ENCODE assay signal across 11 cellular contexts in genomic region chr3:129651316-129652202, GRCh38. TPM values are rescaled to one million over a fixed set of nuclear protein-coding genes. Genes with fewer than 3 reads are reported as not detected.
DNase-seq lines count a peak whose midpoint lies in the region; ATAC-seq and TF ChIP-seq lines count a peak whose summit lies in the region.
"Had no signal": no experiment of that assay in that cellular context is flagged by ENCODE, and none has a peak within 500 bp of the region (broad histone marks: within the 10 kb centered on the region; RNA-seq: fewer than 3 reads in every experiment).

No MANE protein-coding gene starts in this region.

- peaks cover 34% of the 10 kb centered on the region for H3K4me1 ChIP-seq in HAP-1
- H3K4me1 ChIP-seq in gastrocnemius medialis = peaks cover 38 to 46% of the 10 kb centered on the region in 2 donors
- H3K4me1 ChIP-seq in thyroid gland = peaks cover 17 to 31% of the 10 kb centered on the region in 2 donors

- no peak overlapping the region for H3K4me3 Mint-ChIP-seq in activated CD4-positive, alpha-beta T cell treated with anti-CD3 and anti-CD28 coated beads, Interleukin-2, amount 10 ng/mL, durations not matched to agents 24 days and 14 days
- H3K4me3 Mint-ChIP-seq: T-helper 1 cell treated with Interleukin-12 subunit alpha and Interleukin-12 subunit beta and Interleukin-4 antibody, amounts not matched to agents 30 μg/mL and 1 μg/mL, for 36 hours had no signal

- in situ Hi-C loops in HAP-1 (cut with MboI; ENCODE audit: low sequenced_read_pairs) (no loop called here), SK-MEL-5 (cut with HindIII; ENCODE audit: low pct_unique_long_range_greater_than_20kb, low sequenced_read_pairs) (no loop called here), gastrocnemius medialis (cut with MboI; ENCODE audit: low sequenced_read_pairs in 4 of 4) (loop anchor here (5.0 to 10.0 kb wide), 5 partner anchors 73 to 283 kb away; no protein-coding TSS in a partner anchor)

- TF ChIP-seq CTCF in gastrocnemius medialis (IDR thresholded peaks at IDR 0.05 in 4 of 5, conservative IDR thresholded peaks at IDR 0.05 in 1 of 5) (no peak), thyroid gland (IDR thresholded peaks at IDR 0.05) (no peak)

- H3K27me3 ChIP-seq in HAP-1 (ENCODE audit: low read depth) (no peaks in the 10 kb centered on the region), gastrocnemius medialis (no peaks in the 10 kb centered on the region), thyroid gland (no peaks in the 10 kb centered on the region)
- H3K27me3 ChIP-seq: cardiac muscle cell, neutrophil had no signal

- intact Hi-C loops in gastrocnemius medialis (cut with DNase I; ENCODE audit: low total_unique reads) (loop anchor here (1.0 to 5.0 kb wide), 3 partner anchors 174 to 281 kb away; partner anchors contain the start of gene TMCC1), thyroid gland (cut with DNase I) (loop anchor here (5.0 kb wide), 1 partner anchor 171 kb away; no protein-coding TSS in a partner anchor)
- intact Hi-C loops in activated CD4-positive, alpha-beta T cell treated with anti-CD3 and anti-CD28 coated beads, Interleukin-2, amount 10 ng/mL, durations not matched to agents 24 days and 14 days (cut with micrococcal nuclease) = no loop called here

- 89 to 92% methylated on average over 8 to 9 of the region's 9 CpGs for WGBS in thyroid gland, 2 donors

- peaks cover 7% of the 10 kb centered on the region for H3K27me3 Mint-ChIP-seq in activated CD4-positive, alpha-beta T cell treated with anti-CD3 and anti-CD28 coated beads, Interleukin-2, amount 10 ng/mL, durations not matched to agents 24 days and 14 days

- H3K9me3 ChIP-seq in HAP-1 (no peaks in the 10 kb centered on the region), gastrocnemius medialis (no peaks in the 10 kb centered on the region), thyroid gland (no peaks in the 10 kb centered on the region)
- H3K9me3 ChIP-seq: neutrophil had no signal

- no peak for TF ChIP-seq POLR2A in gastrocnemius medialis (IDR thresholded peaks at IDR 0.05)
- no peak for TF ChIP-seq POLR2A in thyroid gland (IDR thresholded peaks at IDR 0.05)

- H3K27ac Mint-ChIP-seq in activated CD4-positive, alpha-beta T cell treated with anti-CD3 and anti-CD28 coated beads, Interleukin-2, amount 10 ng/mL, durations not matched to agents 24 days and 14 days = no peak overlapping the region
- H3K27ac Mint-ChIP-seq: T-helper 1 cell treated with Interleukin-12 subunit alpha and Interleukin-12 subunit beta and Interleukin-4 antibody, amounts not matched to agents 30 μg/mL and 1 μg/mL, for 36 hours had no signal

- peaks cover 1% of the 10 kb centered on the region for H3K4me1 Mint-ChIP-seq in activated CD4-positive, alpha-beta T cell treated with anti-CD3 and anti-CD28 coated beads, Interleukin-2, amount 10 ng/mL, durations not matched to agents 24 days and 14 days

- peaks cover 2% of the 10 kb centered on the region for H3K36me3 Mint-ChIP-seq in activated CD4-positive, alpha-beta T cell treated with anti-CD3 and anti-CD28 coated beads, Interleukin-2, amount 10 ng/mL, durations not matched to agents 24 days and 14 days (ENCODE audit: low read depth)

- H3K36me3 ChIP-seq in HAP-1 (replicated peaks) (no peaks in the 10 kb centered on the region), gastrocnemius medialis (peaks cover 0 to 11% of the 10 kb centered on the region in 2 donors), thyroid gland (no peaks in the 10 kb centered on the region)
- H3K36me3 ChIP-seq: cardiac muscle cell had no signal

- H3K4me3 ChIP-seq in HAP-1 (no peak overlapping the region), gastrocnemius medialis (no peak overlapping the region), thyroid gland (replicated peaks in 1 of 3) (no peak overlapping the region)
- H3K4me3 ChIP-seq: cardiac muscle cell had no signal

- DNase-seq in HAP-1 (ENCODE audit: low spot score in 2 of 2) = peak; percentile 61 to 75
- peak; percentile 78 for DNase-seq in SK-MEL-5 (ENCODE audit: low read depth, low spot score)
- peak; percentile 44 for DNase-seq in fibroblast of the conjunctiva (ENCODE audit: low read depth)
- DNase-seq in gastrocnemius medialis = peak in 1 of 2 donors; percentile 27
- DNase-seq in GDM1 (lab: John Stamatoyannopoulos, UW) = no peak
- no peak for DNase-seq in thyroid gland
- DNase-seq in DMS153 treated with DMSO at 0.1 percent for 48 hours (lab: John Stamatoyannopoulos, UW; ENCODE audit: unreplicated experiment) = no peak
- no peak for DNase-seq in activated CD4-positive, alpha-beta T cell treated with anti-CD3 and anti-CD28 coated beads, Interleukin-2, amount 10 ng/mL, durations not matched to agents 24 days and 14 days

- H3K9me3 Mint-ChIP-seq in activated CD4-positive, alpha-beta T cell treated with anti-CD3 and anti-CD28 coated beads, Interleukin-2, amount 10 ng/mL, durations not matched to agents 24 days and 14 days = no peaks in the 10 kb centered on the region
- H3K9me3 Mint-ChIP-seq: T-helper 1 cell treated with Interleukin-12 subunit alpha and Interleukin-12 subunit beta and Interleukin-4 antibody, amounts not matched to agents 30 μg/mL and 1 μg/mL, for 36 hours had no signal

- ATAC-seq in gastrocnemius medialis = peak; percentile 13 to 30

- H3K27ac ChIP-seq in gastrocnemius medialis = peak overlapping the region; percentile 5 to 37 (median 14)
- no peak overlapping the region for H3K27ac ChIP-seq in thyroid gland
- H3K27ac ChIP-seq: cardiac muscle cell, neutrophil had no signal

RNA-seq across cellular contexts. Expression of gene PLXND1, which starts 45.1 kb away (rescaled TPM):
- 17.6 and 21.8 TPM in 2 replicates for total RNA-seq in SK-MEL-5 (2014; rRNA removed; shearing (Covaris generic))
- polyA plus RNA-seq in SK-MEL-5 (2015; cell fraction: cytosol; rRNA removed) = 35.7 and 43.2 TPM in 2 replicates
- polyA plus RNA-seq in SK-MEL-5 (2015; cell fraction: nucleus; rRNA removed) = 63.1 and 64.5 TPM in 2 replicates
- total RNA-seq in gastrocnemius medialis (10 to 100 TPM; 15.7 to 70.9 (median 19.9) TPM), thyroid gland (10 to 100 TPM; 50.7 to 69.8 (median 60.8) TPM)
- 1.6 and 1.7 TPM in 2 replicates for total RNA-seq in activated CD4-positive, alpha-beta T cell treated with anti-CD3 and anti-CD28 coated beads, Interleukin-2, amount 10 ng/mL, durations not matched to agents 24 days and 14 days

Comparison
In these comparisons a context has a peak if more than half of its experiments do, and no peak if none do; other contexts are left out.
1. DNase-seq: peak in HAP-1 (2 of 2), SK-MEL-5 (single experiment) and fibroblast of the conjunctiva (single experiment); none in GDM1 (single experiment), thyroid gland (0 of 2), DMS153 treated with DMSO at 0.1 percent for 48 hours (single experiment) and activated CD4-positive, alpha-beta T cell treated with anti-CD3 and anti-CD28 coated beads, Interleukin-2, amount 10 ng/mL, durations not matched to agents 24 days and 14 days (single experiment).
2. H3K27ac ChIP-seq: peak in gastrocnemius medialis (4 of 4); none in thyroid gland (0 of 3).
3. in situ Hi-C loops: an anchor here in gastrocnemius medialis (5.0 to 10.0 kb wide); none called in HAP-1 and SK-MEL-5.